In the genomic region with DNA sequence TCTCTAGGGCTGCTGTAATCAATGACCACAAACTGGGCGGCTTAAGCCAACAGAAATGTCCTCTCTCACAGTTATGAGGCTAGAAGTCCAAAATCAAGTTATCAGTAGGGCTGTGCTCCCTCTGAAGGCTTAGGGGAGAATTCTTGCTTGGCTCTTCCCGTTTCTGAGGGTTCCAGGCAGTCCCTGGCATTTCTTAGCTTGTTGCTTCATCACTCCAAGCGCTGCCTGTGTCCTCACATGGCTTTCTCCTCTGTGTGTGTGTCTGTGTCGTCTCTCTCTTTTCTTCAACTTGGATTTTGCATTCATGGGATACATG, we compare ENCODE assay signal across 13 cellular contexts. TPM values are rescaled to one million over a fixed set of nuclear protein-coding genes. Genes with fewer than 3 reads are reported as not detected.
DNase-seq lines count a peak whose midpoint lies in the region; ATAC-seq and TF ChIP-seq lines count a peak whose summit lies in the region.
"Had no signal": no experiment of that assay in that cellular context is flagged by ENCODE, and none has a peak within 500 bp of the region (broad histone marks: within the 10 kb centered on the region; RNA-seq: fewer than 3 reads in every experiment).

No MANE protein-coding gene starts in this region.

- H3K4me1 Mint-ChIP-seq in Caco-2 (ENCODE audit: low read depth, unreplicated experiment): peaks cover 6% of the 10 kb centered on the region

- H3K27ac ChIP-seq in stomach: peak overlapping the region in 3 of 5 donors; percentile 26 to 58 (median 35)

- CTCF ChIA-PET in Caco-2 (lab: Charles Lee): interaction anchor here (0.6 to 1.0 kb wide), 4 partner anchors 15 to 395 kb away, joined by 3 to 7 read pairs (median 4); a partner anchor contains a TSS
- CTCF ChIA-PET in GM10248 (lab: Yijun Ruan, JAX): no interaction called here

- no TSS peak for BruUV-seq in Caco-2 (replicated peaks; lab: Mats Ljungman, UMichigan)

- H3K4me3 Mint-ChIP-seq in Caco-2 (ENCODE audit: unreplicated experiment): no peak overlapping the region
- H3K4me3 Mint-ChIP-seq: effector memory CD8-positive, alpha-beta T cell had no signal

- H3K36me3 ChIP-seq in stomach (no peaks in the 10 kb centered on the region), Caco-2 (ENCODE audit: control insufficient read depth, insufficient read depth, low read length) (no peaks in the 10 kb centered on the region)

- TF ChIP-seq CTCF in stomach (IDR thresholded peaks at IDR 0.05): no peak
- TF ChIP-seq CTCF in Caco-2 (IDR thresholded peaks at IDR 0.05; ENCODE audit: insufficient read depth in 1 of 2, low read depth in 1 of 2, low read length in 1 of 2, severe bottlenecking in 1 of 2, unreplicated experiment in 1 of 2): no peak
- no peak for TF ChIP-seq CTCF in GM10248 (IDR thresholded peaks at IDR 0.05; ENCODE audit: control extremely low read depth, extremely low read depth, low read depth, missing control alignments)

- no peak for TF ChIP-seq POLR2A in stomach (IDR thresholded peaks at IDR 0.05)

- peaks cover 0 to 7% (median 0%) of the 10 kb centered on the region in 4 donors for H3K9me3 ChIP-seq in stomach
- no peaks in the 10 kb centered on the region for H3K9me3 ChIP-seq in Caco-2

- no peak overlapping the region for H3K4me3 ChIP-seq in stomach
- no peak overlapping the region for H3K4me3 ChIP-seq in Caco-2 (ENCODE audit: low read depth, low read length)

- H3K27me3 Mint-ChIP-seq in Caco-2 (ENCODE audit: insufficient read depth, unreplicated experiment): no peaks in the 10 kb centered on the region

- DNase-seq in GM04504 (ENCODE audit: low read depth) (peak; percentile 83), amniotic epithelial cell (ENCODE audit: low read depth) (peak; percentile 95), left ventricle myocardium superior (no peak), stomach (no peak), Caco-2 (no peak), GM10248 (ENCODE audit: extremely low spot score) (no peak)
- DNase-seq: activated naive CD4-positive, alpha-beta T cell treated with anti-CD3 and anti-CD28 coated beads, Interleukin-2, amount 50 U/mL, for 16 hours; DND-41; effector memory CD8-positive, alpha-beta T cell; NCI-H1694; RPMI8226 had no signal

- whole genome bisulfite sequencing in stomach, 5 donors: 18 to 46% (median 36%) methylated on average over 3 to 4 of the region's 4 CpGs

- H3K36me3 Mint-ChIP-seq in Caco-2 (ENCODE audit: insufficient read depth, unreplicated experiment): no peaks in the 10 kb centered on the region

- no peaks in the 10 kb centered on the region for H3K9me3 Mint-ChIP-seq in Caco-2 (ENCODE audit: unreplicated experiment)
- H3K9me3 Mint-ChIP-seq: effector memory CD8-positive, alpha-beta T cell had no signal

- TF ChIP-seq EP300 in stomach (IDR thresholded peaks at IDR 0.05): peak; percentile 32

- ATAC-seq in left ventricle myocardium superior: peak; percentile 84
- no peak for ATAC-seq in GM19035 (IDR thresholded peaks at IDR 0.05; ENCODE audit: unreplicated experiment)
- no peak for ATAC-seq in GM18498 (IDR thresholded peaks at IDR 0.05; ENCODE audit: unreplicated experiment)
- ATAC-seq: effector memory CD8-positive, alpha-beta T cell had no signal

- H3K27ac Mint-ChIP-seq in Caco-2 (ENCODE audit: unreplicated experiment): no peak overlapping the region
- H3K27ac Mint-ChIP-seq: effector memory CD8-positive, alpha-beta T cell had no signal

- POLR2A ChIA-PET in Caco-2 (lab: Charles Lee) (no interaction called here), GM10248 (lab: Yijun Ruan, JAX) (no interaction called here)

- peaks cover 0 to 12% (median 10%) of the 10 kb centered on the region in 4 donors for H3K4me1 ChIP-seq in stomach
- H3K4me1 ChIP-seq in Caco-2: 0 out of 2 replicates have a peak, but pooled peaks cover 8% of the 10 kb centered on the region

- intact Hi-C loops in left ventricle myocardium superior (cut with micrococcal nuclease) (no loop called here), stomach (cut with DNase I; ENCODE audit: low total_unique reads) (no loop called here), Caco-2 (cut with micrococcal nuclease; ENCODE audit: unreplicated experiment) (no loop called here)

- peaks cover 0 to 6% (median 0%) of the 10 kb centered on the region in 3 donors for H3K27me3 ChIP-seq in stomach
- no peaks in the 10 kb centered on the region for H3K27me3 ChIP-seq in Caco-2 (replicated peaks; ENCODE audit: control insufficient read depth, insufficient read depth, low read length)

RNA-seq across cellular contexts. Expression of a gene that starts 13.7 kb away (rescaled TPM):
- total RNA-seq in left ventricle myocardium superior (51.4 TPM), stomach (10 to 100 TPM; 44.6 to 93.3 (median 68.9) TPM), Caco-2 (2022) (25.8 and 27.9 TPM in 2 replicates)
- polyA plus RNA-seq in stomach: 10 to 100 TPM; 23.2 to 38.3 (median 25.7) TPM

Comparison
In these comparisons a context has a peak if more than half of its experiments do, and no peak if none do; other contexts are left out.
1. DNase-seq: peak in GM04504 (single experiment) and amniotic epithelial cell (single experiment); none in left ventricle myocardium superior (single experiment), stomach (single experiment), Caco-2 (0 of 2) and GM10248 (single experiment).